8 cellular contexts compared by ENCODE assay signal in genomic region chr7:156949541-156950380, GRCh38. TPM values are rescaled to one million over a fixed set of nuclear protein-coding genes. Genes with fewer than 3 reads are reported as not detected.
DNase-seq lines count a peak whose midpoint lies in the region; ATAC-seq and TF ChIP-seq lines count a peak whose summit lies in the region.

Gene NOM1, plus strand, starts transcription at chr7:156949712. Its CDS starts 26 bp downstream, at chr7:156949738.

- TF ChIP-seq EP300 in stomach (IDR thresholded peaks at IDR 0.05): no peak

- H3K27me3 Mint-ChIP-seq in activated T-helper 17 cell treated with anti-CD3 and anti-CD28 coated beads, Interleukin-2, amount 50 U/mL, for 72 hours: peaks cover 5% of the 10 kb centered on the region
- H3K27me3 Mint-ChIP-seq in neural crest cell (ENCODE audit: low read depth): peaks cover 17% of the 10 kb centered on the region

- H3K9me3 Mint-ChIP-seq in activated T-helper 17 cell treated with anti-CD3 and anti-CD28 coated beads, Interleukin-2, amount 50 U/mL, for 72 hours: no peaks in the 10 kb centered on the region
- no peaks in the 10 kb centered on the region for H3K9me3 Mint-ChIP-seq in neural crest cell

- ATAC-seq in GM21737 (IDR thresholded peaks at IDR 0.05; ENCODE audit: unreplicated experiment): peak; percentile 93
- peak; percentile 95 for ATAC-seq in activated T-helper 17 cell treated with anti-CD3 and anti-CD28 coated beads, Interleukin-2, amount 50 U/mL, for 72 hours (replicated peaks)

- H3K36me3 ChIP-seq in stomach: peaks cover 25 to 29% (median 27%) of the 10 kb centered on the region in 4 donors

- DNase-seq in ELF-1 (ENCODE audit: low read depth, low spot score) (peak; percentile 89), KG1 (lab: John Stamatoyannopoulos, UW) (peak; percentile 45), RPMI8226 (peak; percentile 96), fibroblast of the conjunctiva (ENCODE audit: low read depth) (peak; percentile 38), neural crest cell (ENCODE audit: low read depth, low spot score) (peak; percentile 89), stomach (peak; percentile 92)

- H3K27me3 ChIP-seq in stomach: peaks cover 0 to 13% (median 0%) of the 10 kb centered on the region in 3 donors

- TF ChIP-seq CTCF in neural crest cell (conservative IDR thresholded peaks at IDR 0.05) (peak; percentile 83), stomach (IDR thresholded peaks at IDR 0.05) (peak in 3 of 7 experiments; percentile 76 to 97 (median 78))

- H3K9me3 ChIP-seq in stomach: no peaks in the 10 kb centered on the region

- H3K4me1 Mint-ChIP-seq in activated T-helper 17 cell treated with anti-CD3 and anti-CD28 coated beads, Interleukin-2, amount 50 U/mL, for 72 hours: peaks cover 6% of the 10 kb centered on the region
- H3K4me1 Mint-ChIP-seq in neural crest cell: peaks cover 39% of the 10 kb centered on the region

- peaks cover 26 to 43% (median 32%) of the 10 kb centered on the region in 4 donors for H3K4me1 ChIP-seq in stomach

- peak within 1 kb of the TSS; percentile 98 for H3K27ac Mint-ChIP-seq in activated T-helper 17 cell treated with anti-CD3 and anti-CD28 coated beads, Interleukin-2, amount 50 U/mL, for 72 hours
- peak within 1 kb of the TSS; percentile 92 for H3K27ac Mint-ChIP-seq in neural crest cell (ENCODE audit: unreplicated experiment)

- H3K36me3 Mint-ChIP-seq in activated T-helper 17 cell treated with anti-CD3 and anti-CD28 coated beads, Interleukin-2, amount 50 U/mL, for 72 hours (ENCODE audit: low read depth): peaks cover 45% of the 10 kb centered on the region
- H3K36me3 Mint-ChIP-seq in neural crest cell (ENCODE audit: low read depth): peaks cover 6% of the 10 kb centered on the region

- peak within 1 kb of the TSS in 4 of 5 donors; percentile 57 to 85 (median 74) for H3K27ac ChIP-seq in stomach

- no peak for TF ChIP-seq POLR2A in stomach (IDR thresholded peaks at IDR 0.05)

- peak within 1 kb of the TSS; percentile 99 for H3K4me3 Mint-ChIP-seq in activated T-helper 17 cell treated with anti-CD3 and anti-CD28 coated beads, Interleukin-2, amount 50 U/mL, for 72 hours
- H3K4me3 Mint-ChIP-seq in neural crest cell: peak within 1 kb of the TSS; percentile 97

- H3K4me3 ChIP-seq in stomach: peak within 1 kb of the TSS; percentile 96 to 100 (median 99)

- WGBS in stomach, 5 donors: 0% methylated on average over 52 to 115 of the region's 115 CpGs

- intact Hi-C loops in stomach (cut with DNase I; ENCODE audit: low total_unique reads): no loop called here

RNA-seq across cellular contexts. Expression of gene NOM1, which starts in this region (rescaled TPM):
- total RNA-seq in activated T-helper 17 cell treated with anti-CD3 and anti-CD28 coated beads, Interleukin-2, amount 50 U/mL, for 72 hours: 10 to 100 TPM; 20.5 to 37.4 TPM
- total RNA-seq in neural crest cell (25.2 and 28.2 TPM in 2 replicates), stomach (100 to 1,000 TPM in 1 of 5 donors, 10 to 100 TPM in 3, under 1 TPM in 1; 0.58 to 117 (median 36.7) TPM)
- polyA plus RNA-seq in stomach: 10 to 100 TPM in 1 of 3 donors, 1 to 10 TPM in 2; 4.2 to 12.2 (median 5.8) TPM

Comparison
In these comparisons a context has a peak if more than half of its experiments do, and no peak if none do; other contexts are left out.
1. Peak in every context shown above with its lines: DNase-seq, ATAC-seq, H3K4me3 ChIP-seq and H3K27ac ChIP-seq.
2. DNase-seq: peak in every context shown above with its lines; median percentile 96 in RPMI8226; 92 in stomach; 89 in ELF-1; 89 in neural crest cell; 45 in KG1; 38 in fibroblast of the conjunctiva.